In the genomic region with DNA sequence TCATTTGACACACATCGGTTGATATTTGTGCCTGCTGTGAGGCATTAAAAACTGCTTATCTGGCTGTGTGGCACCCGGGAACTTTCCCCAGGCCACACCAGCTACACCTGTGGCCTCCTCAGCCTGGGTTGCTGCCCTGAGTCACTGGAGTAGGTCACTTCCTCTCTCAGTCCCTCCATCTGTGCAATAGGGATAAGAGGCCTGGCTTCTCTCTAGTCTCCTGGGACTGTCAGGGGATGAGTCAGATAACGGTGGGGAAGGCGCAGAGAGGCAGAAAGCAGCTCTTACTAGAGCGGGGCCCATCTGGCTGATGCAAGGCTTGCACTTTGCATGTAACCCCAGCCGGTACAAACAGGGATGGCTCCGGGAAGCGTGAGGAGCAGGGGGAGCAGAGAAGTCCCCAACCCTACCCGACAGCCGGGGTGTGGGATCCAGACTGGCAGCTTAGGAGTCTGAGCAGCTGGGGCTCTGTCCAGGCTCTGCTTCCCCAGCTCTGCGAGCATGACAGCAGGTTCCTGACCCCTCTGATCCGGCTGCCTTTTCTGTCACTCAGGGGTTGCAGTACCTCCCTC, we compare ENCODE assay signal across 8 cellular contexts. TPM values are rescaled to one million over a fixed set of nuclear protein-coding genes. Genes with fewer than 3 reads are reported as not detected.
DNase-seq lines count a peak whose midpoint lies in the region; ATAC-seq, FAIRE-seq and TF ChIP-seq lines count a peak whose summit lies in the region.

No MANE protein-coding gene starts in this region.

- peak overlapping the region; percentile 43; the same call in 1 of the 2 replicates for H3K4me3 ChIP-seq in GM12878

- 1% methylated on average over 12 of the region's 12 CpGs for WGBS in GM12878 (ENCODE audit: insufficient coverage, insufficient replicate concordance, low lambda C conversion rate, missing lambda C conversion rate)

- FAIRE-seq in GM12878 (lab: Jason Lieb, UNC): peak; percentile 95

- peak overlapping the region; percentile 66 to 79 (median 69) for H3K4me3 Mint-ChIP-seq in T-cell

- H3K4me1 ChIP-seq in GM12878 (ENCODE audit: control insufficient read depth, insufficient read depth, low read length): peaks cover 59% of the 10 kb centered on the region

- CTCF ChIA-PET in T-cell (lab: Charles Lee): interaction anchor here (0.5 to 2.5 kb wide), 7 partner anchors 11 to 264 kb away, joined by 3 to 8 read pairs (median 4); a partner anchor contains a TSS
- CTCF ChIA-PET in GM12878 (lab: Yijun Ruan, JAX): interaction anchor here (0.6 to 7.4 kb wide), 15 partner anchors 9 to 272 kb away, joined by 3 to 59 read pairs (median 10); a partner anchor contains a TSS

- H3K9ac ChIP-seq in GM12878 (ENCODE audit: control insufficient read depth, insufficient read depth, low read length): peak overlapping the region; percentile 74

- peak; percentile 53 to 86; a peak in 3 of 4 replicates for TF ChIP-seq EP300 in GM12878 (IDR thresholded peaks at IDR 0.05; ENCODE audit: borderline replicate concordance in 1 of 2, control insufficient read depth in 1 of 2, low read depth in 2 of 2, low read length in 2 of 2)

- no peaks in the 10 kb centered on the region for H3K9me3 Mint-ChIP-seq in T-cell

- peak; percentile 81 for DNase-seq in Right ventricle myocardium inferior (ENCODE audit: missing footprints)
- DNase-seq in cardiac septum (ENCODE audit: low spot score): no peak
- peak; percentile 36 for DNase-seq in NCI-H128 (lab: John Stamatoyannopoulos, UW; ENCODE audit: unreplicated experiment)
- peak in 4 of 34 experiments; percentile 29 to 63 (median 52) for DNase-seq in T-cell
- peak; percentile 95 for DNase-seq in GM12878 (ENCODE audit: low read depth, low spot score)
- DNase-seq in iPS-NIHi7 (ENCODE audit: extremely low spot score): peak; percentile 67
- peak; percentile 60 for DNase-seq in stimulated activated CD4-positive, alpha-beta T cell treated with anti-CD3 and anti-CD28 coated beads, Interleukin-12 subunit alpha, Interleukin-12 subunit beta, amount 100 ng/mL, for 4 hours

- no peaks in the 10 kb centered on the region for H3K9me3 ChIP-seq in GM12878 (replicated peaks; ENCODE audit: control insufficient read depth, insufficient read depth, low read length)

- POLR2A ChIA-PET in T-cell (lab: Charles Lee): interaction anchor here (0.6 to 1.7 kb wide), 7 partner anchors 9 to 241 kb away, joined by 3 to 23 read pairs (median 4); no protein-coding TSS in a partner anchor
- POLR2A ChIA-PET in GM12878 (lab: Charles Lee): interaction anchor here (0.6 to 6.6 kb wide), 23 partner anchors 9 to 105 kb away, joined by 3 to 120 read pairs (median 8); a partner anchor contains a TSS

- SMC1A ChIA-PET in GM12878 (lab: Charles Lee; ENCODE audit: uncharacterized antibody, unreplicated experiment): interaction anchor here (0.8 to 7.4 kb wide), 17 partner anchors 9 to 188 kb away, joined by 3 to 103 read pairs (median 11); a partner anchor contains a TSS

- H3K27ac ChIP-seq in GM12878 (ENCODE audit: control insufficient read depth, insufficient read depth): peak overlapping the region; percentile 89

- no peaks in the 10 kb centered on the region for H3K27me3 Mint-ChIP-seq in T-cell

- H3K4me1 Mint-ChIP-seq in T-cell: peaks cover 72 to 82% (median 79%) of the 10 kb centered on the region in 3 donors

- no peaks in the 10 kb centered on the region for H4K20me1 ChIP-seq in GM12878 (ENCODE audit: control insufficient read depth, insufficient read depth)

- in situ Hi-C loops in GM12878 (cut with MboI): no loop called here

- no peaks in the 10 kb centered on the region for H3K27me3 ChIP-seq in GM12878 (replicated peaks in 1 of 2; ENCODE audit: control insufficient read depth in 2 of 2, insufficient read depth in 2 of 2, low read length in 1 of 2)

- peak overlapping the region; percentile 97 to 99 for H3K27ac Mint-ChIP-seq in T-cell

- TF ChIP-seq CTCF in GM12878 (IDR thresholded peaks at IDR 0.05 in 2 of 3, conservative IDR thresholded peaks at IDR 0.05 in 1 of 3; ENCODE audit: control insufficient read depth in 2 of 3, extremely low read depth in 1 of 3, insufficient read depth in 1 of 3, low read depth in 3 of 3, low read length in 3 of 3): no peak

- RAD21 ChIA-PET in GM12878 (lab: Charles Lee; ENCODE audit: unreplicated experiment): interaction anchor here (0.6 to 8.4 kb wide), 20 partner anchors 8 to 272 kb away, joined by 3 to 137 read pairs (median 8); a partner anchor contains a TSS

- BruUV-seq in GM12878 (replicated peaks; lab: Mats Ljungman, UMichigan): no TSS peak

- H3K79me2 ChIP-seq in GM12878 (ENCODE audit: control insufficient read depth, insufficient read depth, low read length): peaks cover 8% of the 10 kb centered on the region

- H3K36me3 Mint-ChIP-seq in T-cell: no peaks in the 10 kb centered on the region

- ATAC-seq in Right ventricle myocardium inferior (peak; percentile 76), HG02763 (IDR thresholded peaks at IDR 0.05; ENCODE audit: unreplicated experiment) (peak; percentile 61), T-cell (replicated peaks in 1 of 4) (peak; percentile 0 to 13 (median 12)), GM12878 (peak; percentile 79)

- H2AFZ ChIP-seq in GM12878 (ENCODE audit: control insufficient read depth, low read depth, low read length): peak overlapping the region; percentile 15; the same call in 1 of the 2 replicates

- intact Hi-C loops in Right ventricle myocardium inferior (cut with DNase I): no loop called here
- intact Hi-C loops in cardiac septum (cut with DNase I): no loop called here
- intact Hi-C loops in GM12878 (cut with micrococcal nuclease; ENCODE audit: unreplicated experiment): loop anchor here (1.0 to 2.0 kb wide), 3 partner anchors 15 to 60 kb away; no protein-coding TSS in a partner anchor

- no peak for TF ChIP-seq RAD21 in GM12878 (IDR thresholded peaks at IDR 0.05; ENCODE audit: insufficient read depth, low read depth, low read length)

- TF ChIP-seq POLR2A in GM12878 (IDR thresholded peaks at IDR 0.05; ENCODE audit: low read depth, low read length): peak; percentile 88

- no peaks in the 10 kb centered on the region for H3K36me3 ChIP-seq in GM12878 (ENCODE audit: control insufficient read depth in 2 of 2, insufficient read depth in 2 of 2, low read length in 1 of 2)

- H3K4me2 ChIP-seq in GM12878 (ENCODE audit: control insufficient read depth, insufficient read depth): peak overlapping the region; percentile 56

TF ChIP-seq in GM12878, 131 proteins besides CTCF, POLR2A, EP300 and RAD21 (continues in another document):
- TF ChIP-seq CREB1 (IDR thresholded peaks at IDR 0.05; ENCODE audit: low read depth) (peak; percentile 73), JUND (IDR thresholded peaks at IDR 0.05; ENCODE audit: low read depth, low read length) (peak; percentile 82; the same call in 1 of the 2 replicates), ETV6 (conservative IDR thresholded peaks at IDR 0.05 in 1 of 2, IDR thresholded peaks at IDR 0.05 in 1 of 2; ENCODE audit: borderline replicate concordance in 1 of 2, low read depth in 1 of 2) (peak in 1 of 2 experiments; percentile 88; a peak in 2 of 4 replicates), PML (IDR thresholded peaks at IDR 0.05; ENCODE audit: low read length) (peak; percentile 92; the same call in 1 of the 2 replicates), BRCA1 (IDR thresholded peaks at IDR 0.05; ENCODE audit: low read depth, low read length) (no peak)

RNA-seq across cellular contexts. Expression of a gene that starts 34.0 kb away (rescaled TPM):
- total RNA-seq in Right ventricle myocardium inferior (25.6 TPM), cardiac septum (28.9 TPM), T-cell (10 to 100 TPM; 27.1 to 41.4 (median 31.2) TPM), GM12878 (2014; rRNA removed) (27.0 and 29.9 TPM in 2 replicates), GM12878 (2014; rRNA removed; fragmentation: Illumina TruSeq; extraction: Trizol) (16.0 and 18.0 TPM in 2 replicates), GM12878 (2021) (26.9 and 27.7 TPM in 2 replicates)
- 25.8 and 26.5 TPM in 2 replicates for total RNA-seq in GM12878 (2013; cell fraction: nucleolus; rRNA removed)
- polyA plus RNA-seq in GM12878 (2011; ENCODE audit: low read depth): 8.5 TPM
- polyA plus RNA-seq in GM12878 (2011; rRNA removed) (4.5 and 10.7 TPM in 2 replicates), GM12878 (2014; fragmentation: Illumina TruSeq; extraction: Trizol) (11.1 and 19.3 TPM in 2 replicates), GM12878 (2014; fragmentation: Nextera tagmentation; extraction: Ambion mirVana) (1 to 10 TPM; 4.6 to 7.6 TPM), GM12878 (2014; rRNA removed) (18.4 and 22.7 TPM in 2 replicates), GM12878 (2016; fragmentation: Nextera tagmentation; extraction: Ambion mirVana) (10 to 100 TPM; 28.7 to 31.6 TPM)
- polyA plus RNA-seq in GM12878 (2011; cell fraction: cytosol; rRNA removed): 13.3 and 15.1 TPM in 2 replicates
- 27.0 and 29.8 TPM in 2 replicates for polyA plus RNA-seq in GM12878 (2011; cell fraction: nucleus; rRNA removed)
- 13.1 and 16.0 TPM in 2 replicates for polyA plus RNA-seq in GM12878 (2012)
- polyA minus RNA-seq in GM12878 (2011; rRNA and poly(A)+ RNA removed): 7.8 and 11.3 TPM in 2 replicates
- 6.5 and 9.6 TPM in 2 replicates for polyA minus RNA-seq in GM12878 (2011; cell fraction: cytosol; rRNA and poly(A)+ RNA removed)
- 9.7 and 19.6 TPM in 2 replicates for polyA minus RNA-seq in GM12878 (2011; cell fraction: nucleus; rRNA and poly(A)+ RNA removed)

RNA-seq across cellular contexts. Expression of a gene that starts 47.0 kb away (rescaled TPM):
- total RNA-seq in Right ventricle myocardium inferior (71.4 TPM), cardiac septum (22.6 TPM), T-cell (100 to 1,000 TPM in 2 of 5 donors, 10 to 100 TPM in 3; 39.9 to 326 (median 52.1) TPM), GM12878 (2014; rRNA removed) (227 and 228 TPM in 2 replicates), GM12878 (2014; rRNA removed; fragmentation: Illumina TruSeq; extraction: Trizol) (75.4 and 76.9 TPM in 2 replicates), GM12878 (2021) (192 and 210 TPM in 2 replicates)
- total RNA-seq in GM12878 (2013; cell fraction: nucleolus; rRNA removed): 278 and 329 TPM in 2 replicates
- polyA plus RNA-seq in GM12878 (2011; ENCODE audit: low read depth): 31.9 TPM
- polyA plus RNA-seq in GM12878 (2011; rRNA removed) (181 and 277 TPM in 2 replicates), GM12878 (2014; fragmentation: Illumina TruSeq; extraction: Trizol) (35.2 and 44.5 TPM in 2 replicates), GM12878 (2014; fragmentation: Nextera tagmentation; extraction: Ambion mirVana) (1 to 10 TPM; 2.1 to 5.0 TPM), GM12878 (2014; rRNA removed) (174 and 190 TPM in 2 replicates), GM12878 (2016; fragmentation: Nextera tagmentation; extraction: Ambion mirVana) (100 to 1,000 TPM; 245 to 268 TPM)
- polyA plus RNA-seq in GM12878 (2011; cell fraction: cytosol; rRNA removed): 307 and 319 TPM in 2 replicates
- 445 and 463 TPM in 2 replicates for polyA plus RNA-seq in GM12878 (2011; cell fraction: nucleus; rRNA removed)
- polyA plus RNA-seq in GM12878 (2012): 108 and 193 TPM in 2 replicates
- 219 and 366 TPM in 2 replicates for polyA minus RNA-seq in GM12878 (2011; rRNA and poly(A)+ RNA removed)
- 187 and 217 TPM in 2 replicates for polyA minus RNA-seq in GM12878 (2011; cell fraction: cytosol; rRNA and poly(A)+ RNA removed)
- 480 and 614 TPM in 2 replicates for polyA minus RNA-seq in GM12878 (2011; cell fraction: nucleus; rRNA and poly(A)+ RNA removed)

Comparison
In these comparisons a context has a peak if more than half of its experiments do, and no peak if none do; other contexts are left out.
1. ATAC-seq: peak in every context shown above with its lines; median percentile 79 in GM12878; 76 in Right ventricle myocardium inferior; 61 in HG02763; 12 in T-cell.